In the genomic region with DNA sequence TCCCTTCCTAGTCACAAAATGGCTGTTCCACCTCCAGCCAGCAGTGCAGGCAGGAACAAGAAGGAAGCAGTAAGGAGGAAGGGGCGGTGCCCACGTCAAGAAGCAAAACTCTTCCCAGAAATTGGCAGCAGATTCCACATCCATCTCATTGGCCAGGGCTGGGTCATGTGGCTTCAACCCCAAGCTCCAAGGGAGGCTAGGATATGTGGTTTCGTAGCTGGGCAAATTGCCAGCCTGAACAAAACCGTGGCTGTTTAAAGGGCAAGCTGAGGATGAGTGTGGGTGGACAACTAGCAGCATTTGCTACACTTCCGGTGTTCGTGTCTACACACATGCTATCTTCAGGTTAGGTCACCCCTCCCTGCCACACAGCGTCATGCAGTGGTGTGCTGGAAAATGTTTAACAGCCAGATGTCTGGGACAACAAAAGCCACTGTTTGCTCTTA, we compare ENCODE assay signal across 9 cellular contexts.
DNase-seq lines count a peak whose midpoint lies in the region; ATAC-seq and TF ChIP-seq lines count a peak whose summit lies in the region.
"Had no signal": no experiment of that assay in that cellular context is flagged by ENCODE, and none has a peak within 500 bp of the region (broad histone marks: within the 10 kb centered on the region; RNA-seq: fewer than 3 reads in every experiment).

No MANE protein-coding gene starts in this region.

- DNase-seq in Right ventricle myocardium superior (peak; percentile 50), left ventricle myocardium inferior (no peak), SHP77 treated with DMSO at 0.1 percent for 48 hours (lab: John Stamatoyannopoulos, UW) (peak; percentile 71), globus pallidus (ENCODE audit: low spot score) (peak; percentile 85), ureter (ENCODE audit: low spot score) (peak; percentile 45)
- DNase-seq in effector memory CD8-positive, alpha-beta T cell: no peak
- no peak for DNase-seq in T-helper 2 cell treated with Interferon-gamma antibody and Interleukin-4, amounts not matched to agents 5 μg/mL and 100 μg/mL, for 36 hours (ENCODE audit: low spot score)

- H3K27ac Mint-ChIP-seq in effector memory CD8-positive, alpha-beta T cell: no peak overlapping the region
- no peak overlapping the region for H3K27ac Mint-ChIP-seq in T-helper 2 cell treated with Interferon-gamma antibody and Interleukin-4, amounts not matched to agents 5 μg/mL and 100 μg/mL, for 36 hours
- H3K27ac Mint-ChIP-seq: memory B cell had no signal

- H3K4me1 ChIP-seq in left ventricle myocardium inferior: peaks cover 6% of the 10 kb centered on the region

- no peak overlapping the region for H3K4me3 Mint-ChIP-seq in effector memory CD8-positive, alpha-beta T cell
- H3K4me3 Mint-ChIP-seq in T-helper 2 cell treated with Interferon-gamma antibody and Interleukin-4, amounts not matched to agents 5 μg/mL and 100 μg/mL, for 36 hours: no peak overlapping the region
- H3K4me3 Mint-ChIP-seq: memory B cell had no signal

- H3K27me3 ChIP-seq in left ventricle myocardium inferior (ENCODE audit: low read depth): peaks cover 4% of the 10 kb centered on the region

- no peaks in the 10 kb centered on the region for H3K9me3 Mint-ChIP-seq in effector memory CD8-positive, alpha-beta T cell
- peaks cover 6% of the 10 kb centered on the region for H3K9me3 Mint-ChIP-seq in T-helper 2 cell treated with Interferon-gamma antibody and Interleukin-4, amounts not matched to agents 5 μg/mL and 100 μg/mL, for 36 hours

- H3K36me3 ChIP-seq in left ventricle myocardium inferior: no peaks in the 10 kb centered on the region

- ATAC-seq in Right ventricle myocardium superior (ENCODE audit: poor library complexity) (peak; percentile 61), HG03175 (IDR thresholded peaks at IDR 0.05; ENCODE audit: unreplicated experiment) (no peak)
- ATAC-seq in effector memory CD8-positive, alpha-beta T cell (replicated peaks): no peak

- TF ChIP-seq CTCF in left ventricle myocardium inferior (IDR thresholded peaks at IDR 0.05; ENCODE audit: borderline replicate concordance): no peak

- peaks cover 10% of the 10 kb centered on the region for H3K9me3 ChIP-seq in left ventricle myocardium inferior (replicated peaks)

- no peak overlapping the region for H3K4me3 ChIP-seq in left ventricle myocardium inferior

- H3K36me3 Mint-ChIP-seq in effector memory CD8-positive, alpha-beta T cell (ENCODE audit: insufficient read depth): no peaks in the 10 kb centered on the region
- H3K36me3 Mint-ChIP-seq in T-helper 2 cell treated with Interferon-gamma antibody and Interleukin-4, amounts not matched to agents 5 μg/mL and 100 μg/mL, for 36 hours (ENCODE audit: low read depth): no peaks in the 10 kb centered on the region
- H3K36me3 Mint-ChIP-seq: memory B cell had no signal

- H3K27me3 Mint-ChIP-seq in effector memory CD8-positive, alpha-beta T cell: peaks cover 38 to 53% of the 10 kb centered on the region in 2 donors
- peaks cover 6% of the 10 kb centered on the region for H3K27me3 Mint-ChIP-seq in T-helper 2 cell treated with Interferon-gamma antibody and Interleukin-4, amounts not matched to agents 5 μg/mL and 100 μg/mL, for 36 hours (ENCODE audit: low read depth)

- intact Hi-C loops in Right ventricle myocardium superior (cut with DNase I): loop anchor here (10.0 kb wide), 1 partner anchor 230 kb away; no protein-coding TSS in a partner anchor
- intact Hi-C loops in left ventricle myocardium inferior (cut with micrococcal nuclease): no loop called here

- no peak overlapping the region for H3K27ac ChIP-seq in left ventricle myocardium inferior (replicated peaks)

- peaks cover 0 to 3% of the 10 kb centered on the region in 2 donors for H3K4me1 Mint-ChIP-seq in effector memory CD8-positive, alpha-beta T cell (ENCODE audit: low read depth in 2 of 2)
- no peaks in the 10 kb centered on the region for H3K4me1 Mint-ChIP-seq in T-helper 2 cell treated with Interferon-gamma antibody and Interleukin-4, amounts not matched to agents 5 μg/mL and 100 μg/mL, for 36 hours (ENCODE audit: low read depth)
- H3K4me1 Mint-ChIP-seq: memory B cell had no signal

Comparison
In these comparisons a context has a peak if more than half of its experiments do, and no peak if none do; other contexts are left out.
1. DNase-seq: peak in Right ventricle myocardium superior (single experiment), SHP77 treated with DMSO at 0.1 percent for 48 hours (single experiment), globus pallidus (single experiment) and ureter (single experiment); none in left ventricle myocardium inferior (single experiment), effector memory CD8-positive, alpha-beta T cell (0 of 3) and T-helper 2 cell treated with Interferon-gamma antibody and Interleukin-4, amounts not matched to agents 5 μg/mL and 100 μg/mL, for 36 hours (single experiment).